Comparison of ENCODE assay signal across 1 cellular context in genomic region chr5:177355162-177355867, GRCh38.
TF ChIP-seq lines count a peak whose summit lies in the region.

No MANE protein-coding gene starts in this region.

TF ChIP-seq in H1, 55 proteins besides CTCF, POLR2A, EP300 and RAD21:
- TF ChIP-seq HDAC2 (IDR thresholded peaks at IDR 0.05; ENCODE audit: borderline replicate concordance in 1 of 2, low read depth in 2 of 2, low read length in 2 of 2) (no peak), GABPA (IDR thresholded peaks at IDR 0.05; ENCODE audit: borderline replicate concordance, insufficient read depth, low read length) (no peak), MAFK (IDR thresholded peaks at IDR 0.05; ENCODE audit: low read depth, low read length) (no peak), KDM4A (IDR thresholded peaks at IDR 0.05; ENCODE audit: low read depth, low read length, severe bottlenecking) (no peak), ASH2L (IDR thresholded peaks at IDR 0.05; ENCODE audit: low read length) (no peak), SP2 (IDR thresholded peaks at IDR 0.05; ENCODE audit: low read length) (no peak), CHD1 (IDR thresholded peaks at IDR 0.05; ENCODE audit: low read depth, low read length) (no peak), JUND (IDR thresholded peaks at IDR 0.05; ENCODE audit: low read length) (no peak), POLR2AphosphoS5 (IDR thresholded peaks at IDR 0.05; ENCODE audit: low read depth, low read length) (no peak), BRCA1 (IDR thresholded peaks at IDR 0.05; ENCODE audit: low read depth, low read length) (no peak), CBX8 (IDR thresholded peaks at IDR 0.05; ENCODE audit: borderline replicate concordance, low read depth, low read length) (no peak), ZNF274 (IDR thresholded peaks at IDR 0.05; ENCODE audit: borderline replicate concordance, extremely low read depth, low read length) (no peak)
- TF ChIP-seq, protein P1, sequence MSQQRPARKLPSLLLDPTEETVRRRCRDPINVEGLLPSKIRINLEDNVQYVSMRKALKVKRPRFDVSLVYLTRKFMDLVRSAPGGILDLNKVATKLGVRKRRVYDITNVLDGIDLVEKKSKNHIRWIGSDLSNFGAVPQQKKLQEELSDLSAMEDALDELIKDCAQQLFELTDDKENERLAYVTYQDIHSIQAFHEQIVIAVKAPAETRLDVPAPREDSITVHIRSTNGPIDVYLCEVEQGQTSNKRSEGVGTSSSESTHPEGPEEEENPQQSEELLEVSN (IDR thresholded peaks at IDR 0.05) = no peak
